8 cellular contexts compared by ENCODE assay signal in the genomic region with DNA sequence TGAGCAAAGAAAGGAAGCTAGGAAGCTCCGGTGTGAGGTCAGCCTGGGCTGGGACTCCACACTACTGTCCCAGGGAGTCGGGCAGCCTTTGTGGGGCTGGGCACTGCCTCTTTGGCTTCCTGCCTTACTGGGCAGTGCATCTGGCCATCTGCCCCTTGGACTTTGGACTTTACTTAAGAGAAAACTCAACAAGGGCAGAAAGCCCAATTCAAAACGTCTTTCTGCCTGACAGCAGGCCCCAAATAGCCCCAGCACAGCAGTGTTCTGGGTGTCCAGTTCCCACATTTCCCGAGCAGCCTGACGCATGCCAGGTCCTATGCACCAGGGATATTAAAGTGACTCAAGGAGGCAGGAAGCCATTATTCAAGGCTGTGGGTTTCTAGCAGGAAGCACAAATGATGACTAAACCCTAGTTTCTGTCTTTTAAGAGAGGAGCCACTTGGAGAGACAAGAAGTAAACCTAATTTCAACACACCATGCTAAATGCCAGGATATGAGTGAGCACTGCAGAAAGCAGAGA. TPM values are rescaled to one million over a fixed set of nuclear protein-coding genes. Genes with fewer than 3 reads are reported as not detected.
DNase-seq lines count a peak whose midpoint lies in the region; ATAC-seq and TF ChIP-seq lines count a peak whose summit lies in the region.

No MANE protein-coding gene starts in this region.

- WGBS in prostate gland = 44% methylated on average over 5 of the region's 5 CpGs

- no peaks in the 10 kb centered on the region for H3K27me3 ChIP-seq in prostate gland (replicated peaks; ENCODE audit: insufficient read depth)

- no peaks in the 10 kb centered on the region for H3K9me3 ChIP-seq in prostate gland

- no peaks in the 10 kb centered on the region for H3K36me3 ChIP-seq in prostate gland

- intact Hi-C loops in Right ventricle myocardium inferior (cut with DNase I) = no loop called here
- intact Hi-C loops in prostate gland (cut with DNase I) = no loop called here

- TF ChIP-seq POLR2A in prostate gland (IDR thresholded peaks at IDR 0.05) = no peak

- H3K27ac ChIP-seq in VCaP (peak overlapping the region; percentile 84), prostate gland (peak overlapping the region; percentile 9 to 40)

- H3K4me3 ChIP-seq in prostate gland = no peak overlapping the region

- H3K4me1 ChIP-seq in prostate gland (replicated peaks) = no peaks in the 10 kb centered on the region

- peak; percentile 93 for ATAC-seq in Right ventricle myocardium inferior
- no peak for ATAC-seq in HG02759 (IDR thresholded peaks at IDR 0.05; ENCODE audit: unreplicated experiment)

- TF ChIP-seq CTCF in VCaP (conservative IDR thresholded peaks at IDR 0.05) (no peak), prostate gland (IDR thresholded peaks at IDR 0.05) (no peak)

- DNase-seq in AG20443 (ENCODE audit: low spot score) (peak; percentile 90), HS-5 (ENCODE audit: low read depth) (peak; percentile 96), Right ventricle myocardium inferior (ENCODE audit: missing footprints) (peak; percentile 86), prostate gland (ENCODE audit: low spot score) (peak; percentile 44), OCI-M1 (lab: John Stamatoyannopoulos, UW) (no peak)
- no peak for DNase-seq in stimulated activated naive CD4-positive, alpha-beta T cell treated with Interleukin-2 at 50 U/mL for 16 hours (lab: John Stamatoyannopoulos, UW)

RNA-seq across cellular contexts. Expression of a gene that starts 37.9 kb away (rescaled TPM):
- 15.3 TPM for total RNA-seq in Right ventricle myocardium inferior
- 10 to 100 TPM; 31.1 to 55.3 TPM for total RNA-seq in prostate gland

Comparison
In these comparisons a context has a peak if more than half of its experiments do, and no peak if none do; other contexts are left out.
1. DNase-seq: peak in AG20443 (single experiment), HS-5 (single experiment), Right ventricle myocardium inferior (single experiment) and prostate gland (single experiment); none in stimulated activated naive CD4-positive, alpha-beta T cell treated with Interleukin-2 at 50 U/mL for 16 hours (single experiment) and OCI-M1 (single experiment).